Comparison of ENCODE assay signal across 20 cellular contexts in the genomic region with DNA sequence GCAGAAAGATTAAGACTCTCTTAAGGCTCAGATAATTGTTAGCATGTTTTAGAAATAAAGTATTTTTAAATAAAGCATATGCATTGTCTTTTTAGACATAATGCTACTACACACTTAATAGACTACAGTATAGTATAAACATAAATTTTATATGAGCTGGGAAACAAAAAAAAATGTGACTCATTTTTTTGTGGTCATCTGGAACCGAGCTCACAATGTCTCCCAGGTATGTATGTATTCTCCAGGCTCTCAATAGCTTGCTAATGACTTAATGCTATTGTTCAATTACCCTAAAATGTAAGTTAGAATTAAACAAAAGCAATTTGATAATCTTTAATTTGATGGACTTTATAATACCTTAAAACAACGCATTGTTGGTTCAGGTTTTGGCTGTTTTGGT.
"Had no signal": no experiment of that assay in that cellular context is flagged by ENCODE, and none has a peak within 500 bp of the region (broad histone marks: within the 10 kb centered on the region; RNA-seq: fewer than 3 reads in every experiment).

No MANE protein-coding gene starts in this region.

- H3K4me3 ChIP-seq: body of pancreas, right lobe of liver, testis, upper lobe of left lung had no signal

- H3K4me1 ChIP-seq: body of pancreas, parathyroid adenoma, right lobe of liver, testis, upper lobe of left lung had no signal

- DNase-seq: activated CD4-positive, alpha-beta T cell treated with anti-CD3 and anti-CD28 coated beads, Interleukin-2, amount 10 ng/mL, durations not matched to agents 24 days and 14 days; activated CD8-positive, alpha-beta T cell treated with anti-CD3 and anti-CD28 coated beads for 36 hours; activated naive CD4-positive, alpha-beta T cell treated with Interleukin-2 at 50 U/mL for 16 hours; activated naive CD8-positive, alpha-beta T cell treated with anti-CD3 and anti-CD28 coated beads, Interleukin-2, amount 10 ng/mL, durations not matched to agents 7 days and 5 days; activated T-cell treated with anti-CD3 and anti-CD28 coated beads, Interleukin-2, amount 50 U/mL, for 1 hour; amygdala; body of pancreas; immature natural killer cell; mesenchymal stem cell; naive thymus-derived CD4-positive, alpha-beta T cell; right lobe of liver; small intestine; stimulated activated CD4-positive, alpha-beta T cell treated with anti-CD3 and anti-CD28 coated beads, Interleukin-4, amount 100 ng/mL, for 24 hours; upper lobe of left lung had no signal

- H3K9ac ChIP-seq: parathyroid adenoma had no signal

- H3K9me3 ChIP-seq: body of pancreas, neutrophil, right lobe of liver, testis, upper lobe of left lung had no signal

- H3K27me3 ChIP-seq: body of pancreas, neutrophil, right lobe of liver, testis, upper lobe of left lung had no signal

- H3K27ac ChIP-seq: body of pancreas, neutrophil, parathyroid adenoma, right lobe of liver, testis, upper lobe of left lung had no signal

- FAIRE-seq: colon, small intestine had no signal

- H2AFZ ChIP-seq: parathyroid adenoma had no signal

- H3K79me2 ChIP-seq: parathyroid adenoma had no signal

- H3K36me3 ChIP-seq: neutrophil, right lobe of liver, upper lobe of left lung had no signal

- ATAC-seq: activated CD8-positive, alpha-beta T cell treated with anti-CD3 and anti-CD28 coated beads for 36 hours; activated T-helper 17 cell treated with anti-CD3 and anti-CD28 coated beads, Interleukin-2, amount 50 U/mL, for 72 hours; body of pancreas; naive thymus-derived CD4-positive, alpha-beta T cell; right lobe of liver; stimulated activated effector memory CD8-positive, alpha-beta T cell treated with anti-CD3 and anti-CD28 coated beads, Interleukin-12 subunit alpha, Interleukin-12 subunit beta, amount 100 ng/mL, for 72 hours had no signal
